In genomic region chr1:67685067-67685557, GRCh38 we compare ENCODE assay signal across 1 cellular context.
TF ChIP-seq lines count a peak whose summit lies in the region.

A gene with protein sequence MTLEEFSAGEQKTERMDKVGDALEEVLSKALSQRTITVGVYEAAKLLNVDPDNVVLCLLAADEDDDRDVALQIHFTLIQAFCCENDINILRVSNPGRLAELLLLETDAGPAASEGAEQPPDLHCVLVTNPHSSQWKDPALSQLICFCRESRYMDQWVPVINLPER (plus strand): TSS chr1:67685201. CDS start chr1:67685495, 294 bp downstream.

TF ChIP-seq in HepG2, 621 proteins besides CTCF, POLR2A, EP300 and RAD21 (continued from another document and continues in another):
- TF ChIP-seq ARHGAP35 (CRISPR knock-in tag; IDR thresholded peaks at IDR 0.05; ENCODE audit: borderline replicate concordance) (peak; percentile 67; the same call in 1 of the 2 replicates), AGO2 (optimal IDR thresholded peaks at IDR 0.05; ENCODE audit: low read depth, low read length) (peak; percentile 87), TEAD3 (CRISPR knock-in tag; optimal IDR thresholded peaks at IDR 0.05; ENCODE audit: borderline replicate concordance) (peak; percentile 50), NFE2L2 (IDR thresholded peaks at IDR 0.05; ENCODE audit: low read length) (peak; percentile 9; the same call in 1 of the 2 replicates), AKAP8 (CRISPR knock-in tag; IDR thresholded peaks at IDR 0.05) (peak; percentile 65; the same call in 1 of the 2 replicates), ATF2 (CRISPR knock-in tag; IDR thresholded peaks at IDR 0.05) (peak; percentile 79), ARID2 (CRISPR knock-in tag; IDR thresholded peaks at IDR 0.05; ENCODE audit: borderline replicate concordance) (peak; percentile 98), ZBTB3 (CRISPR knock-in tag; IDR thresholded peaks at IDR 0.05; ENCODE audit: borderline replicate concordance, low read depth) (no peak), ONECUT2 (CRISPR knock-in tag; IDR thresholded peaks at IDR 0.05) (peak; percentile 24; the same call in 1 of the 2 replicates), REST (IDR thresholded peaks at IDR 0.05; ENCODE audit: borderline replicate concordance in 1 of 2, low read depth in 1 of 2, low read length in 2 of 2) (peak in 1 of 2 experiments; percentile 86; a peak in 1 of 4 replicates), AFF4 (CRISPR knock-in tag; IDR thresholded peaks at IDR 0.05) (peak; percentile 96), ZNF180 (CRISPR knock-in tag; IDR thresholded peaks at IDR 0.05; ENCODE audit: borderline replicate concordance, low read depth) (no peak), MNT (IDR thresholded peaks at IDR 0.05) (peak; percentile 38; the same call in 1 of the 2 replicates), MEIS2 (CRISPR knock-in tag; IDR thresholded peaks at IDR 0.05) (peak; percentile 23; the same call in 1 of the 2 replicates), ZNF251 (CRISPR knock-in tag; IDR thresholded peaks at IDR 0.05) (no peak), ZNF792 (CRISPR knock-in tag; IDR thresholded peaks at IDR 0.05) (peak; percentile 93), TMF1 (CRISPR knock-in tag; IDR thresholded peaks at IDR 0.05; ENCODE audit: low read depth) (peak; percentile 94), ZFP36 (IDR thresholded peaks at IDR 0.05; ENCODE audit: borderline replicate concordance, low read depth, low read length, partially characterized antibody) (no peak), TCF7L2 (IDR thresholded peaks at IDR 0.05; ENCODE audit: low read depth, low read length) (no peak), SRSF1 (optimal IDR thresholded peaks at IDR 0.05; ENCODE audit: low read depth, low read length) (peak; percentile 88), MAF1 (CRISPR knock-in tag; IDR thresholded peaks at IDR 0.05; ENCODE audit: borderline replicate concordance) (peak; percentile 75; the same call in 1 of the 2 replicates), ZNF589 (CRISPR knock-in tag; conservative IDR thresholded peaks at IDR 0.05) (peak; percentile 94), SMARCE1 (IDR thresholded peaks at IDR 0.05; ENCODE audit: borderline replicate concordance) (no peak), ZNF619 (CRISPR knock-in tag; IDR thresholded peaks at IDR 0.05) (peak; percentile 87; the same call in 1 of the 2 replicates), ZNF563 (CRISPR knock-in tag; IDR thresholded peaks at IDR 0.05) (peak; percentile 88), HNF1A (IDR thresholded peaks at IDR 0.05; ENCODE audit: low read depth) (no peak), HNF1A (CRISPR knock-in tag; IDR thresholded peaks at IDR 0.05; ENCODE audit: borderline replicate concordance) (peak; percentile 52; the same call in 1 of the 2 replicates), CBX5 (CRISPR knock-in tag; IDR thresholded peaks at IDR 0.05; ENCODE audit: borderline replicate concordance) (peak; percentile 28; the same call in 1 of the 2 replicates), CBFB (CRISPR knock-in tag; IDR thresholded peaks at IDR 0.05) (peak; percentile 83; the same call in 1 of the 2 replicates), NPAS2 (CRISPR knock-in tag; IDR thresholded peaks at IDR 0.05; ENCODE audit: borderline replicate concordance) (no peak)
- TF ChIP-seq, protein P1, sequence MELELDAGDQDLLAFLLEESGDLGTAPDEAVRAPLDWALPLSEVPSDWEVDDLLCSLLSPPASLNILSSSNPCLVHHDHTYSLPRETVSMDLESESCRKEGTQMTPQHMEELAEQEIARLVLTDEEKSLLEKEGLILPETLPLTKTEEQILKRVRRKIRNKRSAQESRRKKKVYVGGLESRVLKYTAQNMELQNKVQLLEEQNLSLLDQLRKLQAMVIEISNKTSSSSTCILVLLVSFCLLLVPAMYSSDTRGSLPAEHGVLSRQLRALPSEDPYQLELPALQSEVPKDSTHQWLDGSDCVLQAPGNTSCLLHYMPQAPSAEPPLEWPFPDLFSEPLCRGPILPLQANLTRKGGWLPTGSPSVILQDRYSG (CRISPR knock-in tag; IDR thresholded peaks at IDR 0.05): 0 out of 2 replicates have a peak, but pooled peaks have one; percentile 65
- TF ChIP-seq, protein P2, sequence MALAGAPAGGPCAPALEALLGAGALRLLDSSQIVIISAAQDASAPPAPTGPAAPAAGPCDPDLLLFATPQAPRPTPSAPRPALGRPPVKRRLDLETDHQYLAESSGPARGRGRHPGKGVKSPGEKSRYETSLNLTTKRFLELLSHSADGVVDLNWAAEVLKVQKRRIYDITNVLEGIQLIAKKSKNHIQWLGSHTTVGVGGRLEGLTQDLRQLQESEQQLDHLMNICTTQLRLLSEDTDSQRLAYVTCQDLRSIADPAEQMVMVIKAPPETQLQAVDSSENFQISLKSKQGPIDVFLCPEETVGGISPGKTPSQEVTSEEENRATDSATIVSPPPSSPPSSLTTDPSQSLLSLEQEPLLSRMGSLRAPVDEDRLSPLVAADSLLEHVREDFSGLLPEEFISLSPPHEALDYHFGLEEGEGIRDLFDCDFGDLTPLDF (CRISPR knock-in tag; IDR thresholded peaks at IDR 0.05): 0 out of 2 replicates have a peak, but pooled peaks have one; percentile 30
- TF ChIP-seq, protein P3, sequence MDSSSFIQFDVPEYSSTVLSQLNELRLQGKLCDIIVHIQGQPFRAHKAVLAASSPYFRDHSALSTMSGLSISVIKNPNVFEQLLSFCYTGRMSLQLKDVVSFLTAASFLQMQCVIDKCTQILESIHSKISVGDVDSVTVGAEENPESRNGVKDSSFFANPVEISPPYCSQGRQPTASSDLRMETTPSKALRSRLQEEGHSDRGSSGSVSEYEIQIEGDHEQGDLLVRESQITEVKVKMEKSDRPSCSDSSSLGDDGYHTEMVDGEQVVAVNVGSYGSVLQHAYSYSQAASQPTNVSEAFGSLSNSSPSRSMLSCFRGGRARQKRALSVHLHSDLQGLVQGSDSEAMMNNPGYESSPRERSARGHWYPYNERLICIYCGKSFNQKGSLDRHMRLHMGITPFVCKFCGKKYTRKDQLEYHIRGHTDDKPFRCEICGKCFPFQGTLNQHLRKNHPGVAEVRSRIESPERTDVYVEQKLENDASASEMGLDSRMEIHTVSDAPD (CRISPR knock-in tag; IDR thresholded peaks at IDR 0.05): 0 out of 2 replicates have a peak, but pooled peaks have one; percentile 26
- TF ChIP-seq, protein P4, sequence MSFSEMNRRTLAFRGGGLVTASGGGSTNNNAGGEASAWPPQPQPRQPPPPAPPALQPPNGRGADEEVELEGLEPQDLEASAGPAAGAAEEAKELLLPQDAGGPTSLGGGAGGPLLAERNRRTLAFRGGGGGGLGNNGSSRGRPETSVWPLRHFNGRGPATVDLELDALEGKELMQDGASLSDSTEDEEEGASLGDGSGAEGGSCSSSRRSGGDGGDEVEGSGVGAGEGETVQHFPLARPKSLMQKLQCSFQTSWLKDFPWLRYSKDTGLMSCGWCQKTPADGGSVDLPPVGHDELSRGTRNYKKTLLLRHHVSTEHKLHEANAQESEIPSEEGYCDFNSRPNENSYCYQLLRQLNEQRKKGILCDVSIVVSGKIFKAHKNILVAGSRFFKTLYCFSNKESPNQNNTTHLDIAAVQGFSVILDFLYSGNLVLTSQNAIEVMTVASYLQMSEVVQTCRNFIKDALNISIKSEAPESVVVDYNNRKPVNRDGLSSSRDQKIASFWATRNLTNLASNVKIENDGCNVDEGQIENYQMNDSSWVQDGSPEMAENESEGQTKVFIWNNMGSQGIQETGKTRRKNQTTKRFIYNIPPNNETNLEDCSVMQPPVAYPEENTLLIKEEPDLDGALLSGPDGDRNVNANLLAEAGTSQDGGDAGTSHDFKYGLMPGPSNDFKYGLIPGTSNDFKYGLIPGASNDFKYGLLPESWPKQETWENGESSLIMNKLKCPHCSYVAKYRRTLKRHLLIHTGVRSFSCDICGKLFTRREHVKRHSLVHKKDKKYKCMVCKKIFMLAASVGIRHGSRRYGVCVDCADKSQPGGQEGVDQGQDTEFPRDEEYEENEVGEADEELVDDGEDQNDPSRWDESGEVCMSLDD (CRISPR knock-in tag; IDR thresholded peaks at IDR 0.05; ENCODE audit: borderline replicate concordance): peak; percentile 53
